In the genomic region with DNA sequence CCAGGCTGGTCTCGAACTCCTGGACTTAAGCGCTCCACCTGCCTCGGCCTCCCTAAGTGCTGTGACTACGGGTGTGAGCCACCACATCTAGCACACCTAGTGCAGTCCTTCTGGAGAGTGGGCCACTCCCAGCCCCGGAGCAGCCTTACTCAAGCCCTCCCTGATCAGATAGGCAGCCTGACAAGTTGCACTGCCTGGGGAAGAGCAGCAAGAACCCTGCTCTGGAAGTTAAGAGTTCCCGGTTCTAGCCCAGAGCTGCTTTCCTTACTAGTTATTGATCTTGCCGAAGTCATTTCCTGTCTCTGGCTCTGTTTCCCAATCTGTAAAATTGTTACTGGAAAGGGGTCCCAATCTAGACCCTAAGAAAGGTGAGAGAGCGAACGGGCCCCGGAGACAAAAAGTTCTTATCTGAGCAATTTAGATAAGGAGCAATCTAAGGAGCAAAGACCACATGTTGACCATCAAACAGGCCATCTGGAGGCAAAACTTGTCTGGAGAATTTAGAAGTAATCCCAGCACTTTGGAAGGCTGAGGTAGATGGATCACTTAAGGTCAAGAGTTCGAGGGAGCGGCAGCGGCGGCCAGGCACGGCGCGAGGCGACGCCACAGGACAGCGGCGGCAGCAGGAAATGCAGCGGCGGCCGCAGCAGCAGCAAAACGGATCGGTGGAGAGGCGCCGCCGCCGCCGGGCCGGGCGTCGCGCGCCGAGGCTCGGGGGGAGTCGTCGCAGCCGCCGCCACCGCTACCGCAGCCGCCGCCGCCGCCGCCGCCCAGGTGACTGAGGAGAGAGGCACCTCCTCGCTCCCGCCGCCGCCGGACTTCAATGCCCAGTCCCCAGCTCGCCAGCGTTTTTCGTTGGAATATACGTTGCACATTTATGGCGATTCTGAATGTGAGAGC, we compare ENCODE assay signal across 1 cellular context.
TF ChIP-seq lines count a peak whose summit lies in the region.

No MANE protein-coding gene starts in this region.

TF ChIP-seq in GM12878, 131 proteins besides CTCF, POLR2A, EP300 and RAD21 (continued from another document):
- TF ChIP-seq DPF2 (IDR thresholded peaks at IDR 0.05) = peak; percentile 51
- TF ChIP-seq NR2F1 (conservative IDR thresholded peaks at IDR 0.05) = peak; percentile 88
